1 cellular context compared by ENCODE assay signal in genomic region chr1:16151985-16152384, GRCh38.
TF ChIP-seq lines count a peak whose summit lies in the region.

No MANE protein-coding gene starts in this region.

TF ChIP-seq in A549, 52 proteins besides CTCF, POLR2A, EP300 and RAD21:
- no peak for TF ChIP-seq KDM5A (IDR thresholded peaks at IDR 0.05)
- TF ChIP-seq NFE2L2 (conservative IDR thresholded peaks at IDR 0.05; ENCODE audit: low read length), result no peak
- no peak for TF ChIP-seq RCOR1 (IDR thresholded peaks at IDR 0.05; ENCODE audit: low read depth, low read length)
- no peak for TF ChIP-seq HOXB5 (CRISPR knock-in tag; IDR thresholded peaks at IDR 0.05)
- no peak for TF ChIP-seq KDM1A (IDR thresholded peaks at IDR 0.05; ENCODE audit: low read depth)
- no peak for TF ChIP-seq HES2 (IDR thresholded peaks at IDR 0.05)
- TF ChIP-seq POLR2AphosphoS2 (conservative IDR thresholded peaks at IDR 0.05; ENCODE audit: low read length), result no peak
- TF ChIP-seq FOSB (CRISPR knock-in tag; IDR thresholded peaks at IDR 0.05), result no peak
- TF ChIP-seq CBX2 (IDR thresholded peaks at IDR 0.05; ENCODE audit: borderline replicate concordance, low read depth), result no peak
- TF ChIP-seq ELK1 (IDR thresholded peaks at IDR 0.05; ENCODE audit: low read depth, low read length), result no peak
- TF ChIP-seq REST (IDR thresholded peaks at IDR 0.05), result no peak
- no peak for TF ChIP-seq HOXA7 (CRISPR knock-in tag; IDR thresholded peaks at IDR 0.05)
- TF ChIP-seq ZNF302 (CRISPR knock-in tag; IDR thresholded peaks at IDR 0.05), result no peak
